In the genomic region with DNA sequence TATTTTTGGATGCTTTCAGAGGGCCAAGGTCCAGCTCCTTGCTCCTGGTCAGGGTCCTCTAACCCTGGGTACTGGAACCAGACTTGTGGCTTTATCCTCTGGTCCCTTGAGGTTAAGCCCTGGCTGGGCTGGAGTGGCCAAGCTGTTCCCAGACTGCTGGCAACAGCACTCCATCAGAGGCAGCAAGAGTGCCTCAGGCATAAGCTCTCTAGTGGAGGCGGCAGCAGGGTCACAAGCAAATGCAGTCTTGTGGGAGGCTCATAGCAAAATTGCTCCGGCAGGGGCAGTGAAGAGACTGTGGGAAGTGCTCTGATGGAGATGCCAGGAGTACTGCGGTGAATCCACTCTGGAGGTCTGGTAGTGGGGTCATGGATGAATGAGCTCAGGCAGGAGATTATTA, we compare ENCODE assay signal across 19 cellular contexts.
A peak's percentile ranks its signal among the peaks of the same experiment; 100 is the strongest.
DNase-seq lines count a peak whose midpoint lies in the region; ATAC-seq and TF ChIP-seq lines count a peak whose summit lies in the region.
"Had no signal": no experiment of that assay in that cellular context is flagged by ENCODE, and none has a peak within 500 bp of the region (broad histone marks: within the 10 kb centered on the region; RNA-seq: fewer than 3 reads in every experiment).

No MANE protein-coding gene starts in this region.

- no peak overlapping the region for H3K4me3 ChIP-seq in right cardiac atrium (ENCODE audit: low read length)
- H3K4me3 ChIP-seq in coronary artery: no peak overlapping the region
- H3K4me3 ChIP-seq in upper lobe of right lung: no peak overlapping the region
- H3K4me3 ChIP-seq: GM23338, K562, Peyer's patch had no signal

- ATAC-seq in Right ventricle myocardium inferior (peak; percentile 46), right cardiac atrium (no peak), upper lobe of right lung (no peak), GM18517 (IDR thresholded peaks at IDR 0.05; ENCODE audit: unreplicated experiment) (no peak), HG03045 (IDR thresholded peaks at IDR 0.05; ENCODE audit: unreplicated experiment) (no peak)
- ATAC-seq: GM23338, K562 had no signal

- no peak overlapping the region for H3K27ac Mint-ChIP-seq in osteocyte (ENCODE audit: unreplicated experiment)
- H3K27ac Mint-ChIP-seq: CD8-positive, alpha-beta memory T cell; GM23338 had no signal

- H3K4me1 Mint-ChIP-seq in osteocyte (ENCODE audit: unreplicated experiment): no peaks in the 10 kb centered on the region
- H3K4me1 Mint-ChIP-seq: CD8-positive, alpha-beta memory T cell; GM23338 had no signal

- no peaks in the 10 kb centered on the region for H3K36me3 ChIP-seq in upper lobe of right lung
- H3K36me3 ChIP-seq: Peyer's patch had no signal

- intact Hi-C loops in Right ventricle myocardium inferior (cut with DNase I): no loop called here
- intact Hi-C loops in right cardiac atrium (cut with DNase I): no loop called here
- intact Hi-C loops in upper lobe of right lung (cut with DNase I): no loop called here

- H3K4me1 ChIP-seq in right cardiac atrium (ENCODE audit: control insufficient read depth, insufficient read depth, low read length) (no peaks in the 10 kb centered on the region), upper lobe of right lung (no peaks in the 10 kb centered on the region)
- H3K4me1 ChIP-seq: Peyer's patch had no signal

- H3K27me3 Mint-ChIP-seq in osteocyte (ENCODE audit: unreplicated experiment): peaks cover 51% of the 10 kb centered on the region

- H3K4me3 Mint-ChIP-seq in osteocyte (ENCODE audit: unreplicated experiment): no peak overlapping the region
- H3K4me3 Mint-ChIP-seq: CD8-positive, alpha-beta memory T cell; GM23338 had no signal

- H3K27ac ChIP-seq in right cardiac atrium (ENCODE audit: low read length): no peak overlapping the region
- H3K27ac ChIP-seq in coronary artery: peak overlapping the region in 1 of 2 donors; percentile 62
- H3K27ac ChIP-seq in upper lobe of right lung: no peak overlapping the region
- H3K27ac ChIP-seq: Peyer's patch had no signal

- TF ChIP-seq CTCF in coronary artery (IDR thresholded peaks at IDR 0.05) (no peak), osteocyte (IDR thresholded peaks at IDR 0.05) (no peak), upper lobe of right lung (IDR thresholded peaks at IDR 0.05) (no peak)

- H3K27me3 ChIP-seq in right cardiac atrium (ENCODE audit: control insufficient read depth, insufficient read depth) (no peaks in the 10 kb centered on the region), upper lobe of right lung (peaks cover 15% of the 10 kb centered on the region)
- H3K27me3 ChIP-seq: Peyer's patch had no signal

- H3K36me3 Mint-ChIP-seq in osteocyte (ENCODE audit: unreplicated experiment): peaks cover 8% of the 10 kb centered on the region

- DNase-seq in Right ventricle myocardium inferior (ENCODE audit: missing footprints) (no peak), right cardiac atrium (no peak), coronary artery (ENCODE audit: low spot score) (peak; percentile 71), osteocyte (ENCODE audit: extremely low spot score, unreplicated experiment) (peak; percentile 69), upper lobe of right lung (peak; percentile 26)
- DNase-seq: C1 segment of cervical spinal cord; DMS53; HCEC 1CT; NCI-H1105; NCI-H2081; NCI-H2171 treated with DMSO at 0.1 percent for 48 hours; NK-92 treated with Interleukin-12 subunit alpha and Interleukin-12 subunit beta, amount 100 ng/mL, for 24 hours; SHP77 had no signal

- WGBS in right cardiac atrium: 81% methylated on average over 3 of the region's 3 CpGs

- H3K9me3 ChIP-seq in right cardiac atrium (ENCODE audit: control insufficient read depth, low read length) (no peaks in the 10 kb centered on the region), upper lobe of right lung (no peaks in the 10 kb centered on the region)

- peaks cover 42% of the 10 kb centered on the region for H3K9me3 Mint-ChIP-seq in osteocyte (ENCODE audit: unreplicated experiment)

Comparison
In these comparisons a context has a peak if more than half of its experiments do, and no peak if none do; other contexts are left out.
1. DNase-seq: peak in coronary artery (single experiment), osteocyte (single experiment) and upper lobe of right lung (single experiment); none in Right ventricle myocardium inferior (single experiment) and right cardiac atrium (0 of 3).